ENCODE assay signal across 20 cellular contexts in genomic region chr22:24125942-24126341, GRCh38.
"Had no signal": no experiment of that assay in that cellular context is flagged by ENCODE, and none has a peak within 500 bp of the region (broad histone marks: within the 10 kb centered on the region; RNA-seq: fewer than 3 reads in every experiment).

No MANE protein-coding gene starts in this region.

- H3K27me3 Mint-ChIP-seq: progenitor cell of endocrine pancreas, T-cell had no signal

- H3K4me1 Mint-ChIP-seq: nephron, WTC11 had no signal

- H3K4me3 Mint-ChIP-seq: nephron, T-cell, WTC11 had no signal

- ATAC-seq: body of pancreas; left colon; lower lobe of right lung; SK-N-SH treated with all-trans-retinoic acid at 6 μM for 48 hours; stimulated activated naive CD8-positive, alpha-beta T cell treated with anti-CD3 and anti-CD28 coated beads, Interleukin-15, Interleukin-2, amounts not matched to agents 100 U/mL and 50 U/mL, for 24 hours; T-cell; WTC11 had no signal

- H3K9me3 Mint-ChIP-seq: nephron, T-cell, WTC11 had no signal

- DNase-seq: activated CD4-positive, alpha-beta T cell treated with anti-CD3 and anti-CD28 coated beads for 4 hours; activated CD8-positive, alpha-beta memory T cell treated with anti-CD3 and anti-CD28 coated beads for 24 hours; activated effector memory CD4-positive, alpha-beta T cell treated with Interleukin-2 at 50 U/mL for 16 hours; body of pancreas; foreskin melanocyte; hypothalamus; islet precursor cell; left colon; nucleus accumbens; stimulated activated CD4-positive, alpha-beta T cell treated with anti-CD3 and anti-CD28 coated beads, Interleukin-12 subunit alpha, Interleukin-12 subunit beta, amount 100 ng/mL, for 4 hours; stimulated activated CD4-positive, alpha-beta T cell treated with anti-CD3 and anti-CD28 coated beads, Interleukin-1b, Interleukin-23, amount 100 ng/mL, for 48 hours; stimulated activated CD8-positive, alpha-beta memory T cell treated with anti-CD3 and anti-CD28 coated beads, Interleukin-4, amount 100 ng/mL, for 48 hours; stimulated activated naive CD8-positive, alpha-beta T cell treated with anti-CD3 and anti-CD28 coated beads, Interleukin-15, Interleukin-2, amounts not matched to agents 100 U/mL and 50 U/mL, for 24 hours; substantia nigra; T-cell had no signal

- H3K27ac Mint-ChIP-seq: progenitor cell of endocrine pancreas, WTC11 had no signal
